In genomic region chr5:142325677-142326479, GRCh38 we compare ENCODE assay signal across 8 cellular contexts. TPM values are rescaled to one million over a fixed set of nuclear protein-coding genes. Genes with fewer than 3 reads are reported as not detected.
DNase-seq lines count a peak whose midpoint lies in the region; ATAC-seq and TF ChIP-seq lines count a peak whose summit lies in the region.

No MANE protein-coding gene starts in this region.

- H3K27me3 ChIP-seq in sigmoid colon = peaks cover 10 to 41% (median 22%) of the 10 kb centered on the region in 3 donors

- H3K9me3 ChIP-seq in sigmoid colon = no peaks in the 10 kb centered on the region

- no peak for ATAC-seq in GM21360 (IDR thresholded peaks at IDR 0.05; ENCODE audit: unreplicated experiment)
- ATAC-seq in GM18517 (IDR thresholded peaks at IDR 0.05; ENCODE audit: unreplicated experiment) = no peak

- DNase-seq in NCI-H82 (lab: John Stamatoyannopoulos, UW) (peak; percentile 47), NCI-H82 treated with DMSO at 0.1 percent for 48 hours (lab: John Stamatoyannopoulos, UW; ENCODE audit: unreplicated experiment) (no peak), NCI-H510A treated with DMSO at 0.1 percent for 48 hours (lab: John Stamatoyannopoulos, UW) (peak; percentile 56), iPS DF 19.7 (ENCODE audit: low read depth, low spot score) (peak; percentile 61), sigmoid colon (peak; percentile 76)

- intact Hi-C loops in sigmoid colon (cut with DNase I) = loop anchor here (2.0 to 10.0 kb wide), 2 partner anchors 31 to 219 kb away; no protein-coding TSS in a partner anchor

- peaks cover 0 to 29% (median 25%) of the 10 kb centered on the region in 4 donors for H3K4me1 ChIP-seq in sigmoid colon

- no peaks in the 10 kb centered on the region for H3K36me3 ChIP-seq in sigmoid colon

- no peak for TF ChIP-seq EP300 in sigmoid colon (IDR thresholded peaks at IDR 0.05)

- TF ChIP-seq POLR2A in sigmoid colon (IDR thresholded peaks at IDR 0.05) = no peak

- WGBS in sigmoid colon, 2 donors = 3 to 7% methylated on average over 46 of the region's 46 CpGs

- TF ChIP-seq CTCF in sigmoid colon (IDR thresholded peaks at IDR 0.05) = no peak

- H3K27ac ChIP-seq in angular gyrus (ENCODE audit: low read depth, low read length) = peak overlapping the region; percentile 68
- peak overlapping the region; percentile 66 to 96 (median 82) for H3K27ac ChIP-seq in sigmoid colon

- peak overlapping the region; percentile 47 to 65 (median 54) for H3K4me3 ChIP-seq in sigmoid colon

RNA-seq across cellular contexts. Expression of gene SPRY4, which starts 1.1 kb away (rescaled TPM):
- 10 to 100 TPM in 3 of 4 donors, 1 to 10 TPM in 1; 8.6 to 15.7 (median 12.4) TPM for total RNA-seq in sigmoid colon
- 1 to 10 TPM; 1.8 to 5.1 (median 3.5) TPM for polyA plus RNA-seq in sigmoid colon
